10 cellular contexts compared by ENCODE assay signal in the genomic region with DNA sequence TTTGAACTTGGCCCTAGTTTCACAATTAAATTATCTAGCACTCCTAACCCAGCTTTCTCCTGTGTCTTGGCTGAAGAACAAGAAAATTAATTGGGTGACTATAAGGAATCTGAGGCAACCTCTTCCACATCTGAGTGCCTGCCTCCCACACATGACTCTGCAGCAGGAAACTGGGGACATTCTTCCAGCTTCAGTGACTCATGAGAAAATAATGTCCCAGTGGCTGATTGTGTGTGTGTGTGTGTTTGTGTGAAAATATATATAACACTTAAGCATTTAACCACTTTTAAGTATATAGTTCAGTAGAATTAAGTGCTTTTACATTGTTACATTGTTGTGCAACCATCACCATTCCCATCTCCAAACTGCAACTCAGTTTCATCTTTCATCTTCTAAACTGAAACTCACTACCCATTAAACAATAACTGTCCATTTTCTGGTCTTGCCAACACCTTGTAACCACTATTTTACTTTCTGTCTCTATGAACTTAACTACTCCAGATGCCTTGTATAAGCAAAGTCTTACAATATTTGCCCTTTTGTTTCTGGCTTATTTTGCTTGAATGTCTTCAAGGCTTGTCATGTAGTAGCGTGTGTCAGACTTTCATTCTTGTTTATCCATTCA. TPM values are rescaled to one million over a fixed set of nuclear protein-coding genes. Genes with fewer than 3 reads are reported as not detected.
DNase-seq lines count a peak whose midpoint lies in the region; ATAC-seq and TF ChIP-seq lines count a peak whose summit lies in the region.
"Had no signal": no experiment of that assay in that cellular context is flagged by ENCODE, and none has a peak within 500 bp of the region (broad histone marks: within the 10 kb centered on the region; RNA-seq: fewer than 3 reads in every experiment).

No MANE protein-coding gene starts in this region.

- DNase-seq in GF-D8 (lab: John Stamatoyannopoulos, UW) (peak; percentile 63), RWPE2 (ENCODE audit: low spot score) (no peak), fibroblast of villous mesenchyme (ENCODE audit: low read depth) (peak; percentile 91), renal cortical epithelial cell (ENCODE audit: low read depth) (peak; percentile 98), NCI-H524 (lab: John Stamatoyannopoulos, UW) (no peak), HAP-1 (ENCODE audit: low spot score in 2 of 2) (no peak), NCI-H2029 treated with DMSO at 0.1 percent for 48 hours (lab: John Stamatoyannopoulos, UW) (no peak), NOMO-1 treated with DMSO at 0.1 percent for 48 hours (lab: John Stamatoyannopoulos, UW; ENCODE audit: unreplicated experiment) (no peak)

- H3K4me3 ChIP-seq in RWPE2 (ENCODE audit: severe bottlenecking) = no peak overlapping the region
- no peak overlapping the region for H3K4me3 ChIP-seq in fibroblast of villous mesenchyme (ENCODE audit: low read depth, low read length)
- no peak overlapping the region for H3K4me3 ChIP-seq in HAP-1
- H3K4me3 ChIP-seq: dorsolateral prefrontal cortex had no signal

- H3K36me3 ChIP-seq in RWPE2 (ENCODE audit: low read depth) = peaks cover 87% of the 10 kb centered on the region
- peaks cover 80% of the 10 kb centered on the region for H3K36me3 ChIP-seq in HAP-1 (replicated peaks)

- no peaks in the 10 kb centered on the region for H3K27me3 ChIP-seq in RWPE2 (ENCODE audit: insufficient read depth, poor library complexity, severe bottlenecking)
- no peaks in the 10 kb centered on the region for H3K27me3 ChIP-seq in HAP-1 (ENCODE audit: low read depth)
- H3K27me3 ChIP-seq: dorsolateral prefrontal cortex had no signal

- ATAC-seq in RWPE2 (ENCODE audit: low read depth) = peak; percentile 58; the same call in 2 of the 3 replicates

- peaks cover 9% of the 10 kb centered on the region for H3K4me1 ChIP-seq in RWPE2 (ENCODE audit: insufficient read depth, poor library complexity, severe bottlenecking)
- H3K4me1 ChIP-seq in HAP-1 = peaks cover 5% of the 10 kb centered on the region

- H3K9me3 ChIP-seq in RWPE2 (ENCODE audit: severe bottlenecking) = no peaks in the 10 kb centered on the region
- H3K9me3 ChIP-seq in HAP-1 = no peaks in the 10 kb centered on the region

- H3K27ac ChIP-seq in RWPE2 (ENCODE audit: poor library complexity, severe bottlenecking) = peak overlapping the region; percentile 31
- H3K27ac ChIP-seq: HL-60 had no signal

- in situ Hi-C loops in HAP-1 (cut with MboI; ENCODE audit: low sequenced_read_pairs) = no loop called here

- TF ChIP-seq CTCF in RWPE2 (IDR thresholded peaks at IDR 0.05; ENCODE audit: poor library complexity, severe bottlenecking) (no peak), fibroblast of villous mesenchyme (IDR thresholded peaks at IDR 0.05; ENCODE audit: insufficient read depth, low read depth, low read length) (no peak)

RNA-seq across cellular contexts. Expression of gene TRIM38, which starts 8.7 kb away (rescaled TPM):
- total RNA-seq in fibroblast of villous mesenchyme (7.7 and 13.8 TPM in 2 replicates), renal cortical epithelial cell (10.4 and 28.5 TPM in 2 replicates)

RNA-seq across cellular contexts. Expression of gene SLC17A2, which starts 40.8 kb away (rescaled TPM):
- total RNA-seq in fibroblast of villous mesenchyme = not detected in 2 replicates
- total RNA-seq in renal cortical epithelial cell = 0.30 TPM in 1 of 2 replicates, not detected in the other
- total RNA-seq: dorsolateral prefrontal cortex had no signal

Comparison
In these comparisons a context has a peak if more than half of its experiments do, and no peak if none do; other contexts are left out.
1. DNase-seq: peak in GF-D8 (single experiment), fibroblast of villous mesenchyme (single experiment) and renal cortical epithelial cell (single experiment); none in RWPE2 (single experiment), NCI-H524 (0 of 2), HAP-1 (0 of 2), NCI-H2029 treated with DMSO at 0.1 percent for 48 hours (single experiment) and NOMO-1 treated with DMSO at 0.1 percent for 48 hours (single experiment).